In the genomic region with DNA sequence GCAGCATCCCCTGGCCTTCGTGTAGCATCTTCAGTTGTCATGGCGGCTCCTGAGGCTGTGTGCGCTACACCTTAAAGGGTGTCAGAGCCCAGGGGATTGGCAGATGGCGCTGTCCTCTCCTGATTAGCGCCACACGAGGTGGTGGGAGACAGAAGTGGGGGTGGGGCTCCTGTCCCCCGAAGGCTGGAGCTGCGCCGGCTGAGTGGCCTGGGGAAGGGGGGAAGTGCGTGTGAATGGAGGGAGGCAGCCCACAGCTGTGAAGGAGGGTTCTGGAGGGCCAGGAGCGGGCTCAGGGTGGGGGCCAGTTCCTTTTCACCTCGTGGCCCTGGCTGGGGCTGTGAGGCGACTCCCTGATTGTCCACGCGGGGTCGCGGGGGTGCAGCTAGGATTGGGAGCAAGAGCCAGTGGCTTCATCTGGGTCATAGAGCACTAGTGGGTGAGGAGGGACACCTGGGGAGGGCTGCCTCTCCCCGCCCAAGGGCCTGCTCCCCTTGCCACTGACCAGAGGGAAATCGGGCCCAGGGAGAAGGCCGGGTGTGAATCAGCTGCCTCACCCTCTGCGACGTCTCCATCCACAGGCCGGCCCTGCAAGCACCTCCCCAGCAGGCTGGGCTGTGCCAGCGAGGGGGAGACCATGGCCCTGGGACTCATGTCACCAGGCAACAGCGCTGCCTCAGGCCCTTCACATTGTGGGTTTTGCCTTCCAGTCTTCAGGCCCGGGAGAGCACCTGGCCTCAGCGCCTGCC, we compare ENCODE assay signal across 11 cellular contexts. TPM values are rescaled to one million over a fixed set of nuclear protein-coding genes. Genes with fewer than 3 reads are reported as not detected.
DNase-seq lines count a peak whose midpoint lies in the region; ATAC-seq and TF ChIP-seq lines count a peak whose summit lies in the region.
"Had no signal": no experiment of that assay in that cellular context is flagged by ENCODE, and none has a peak within 500 bp of the region (broad histone marks: within the 10 kb centered on the region; RNA-seq: fewer than 3 reads in every experiment).

No MANE protein-coding gene starts in this region.

- peak; percentile 69 for DNase-seq in SK-N-SH
- peak; percentile 75 for DNase-seq in NCI-H2196 (lab: John Stamatoyannopoulos, UW; ENCODE audit: unreplicated experiment)
- DNase-seq in astrocyte of the hippocampus (ENCODE audit: low read depth, low spot score): peak; percentile 52
- no peak for DNase-seq in upper lobe of right lung
- no peak for DNase-seq in COR-L47 (lab: John Stamatoyannopoulos, UW)
- DNase-seq in GM13977 (ENCODE audit: low spot score): no peak
- no peak for DNase-seq in activated naive CD4-positive, alpha-beta T cell treated with anti-CD3 and anti-CD28 coated beads, Interleukin-2, amount 50 U/mL, for 72 hours (ENCODE audit: low spot score in 2 of 2)
- DNase-seq: activated naive CD4-positive, alpha-beta T cell treated with anti-CD3 and anti-CD28 coated beads, Interleukin-2, amount 50 U/mL, for 16 hours; stimulated activated CD4-positive, alpha-beta T cell treated with anti-CD3 and anti-CD28 coated beads, Interleukin-4, amount 100 ng/mL, for 1 hour; stimulated activated naive CD4-positive, alpha-beta T cell had no signal

- 85% methylated on average over 27 of the region's 27 CpGs for WGBS in SK-N-SH (ENCODE audit: low lambda C conversion rate)

- H3K9me2 ChIP-seq in SK-N-SH: no peaks in the 10 kb centered on the region

- H3F3A ChIP-seq in SK-N-SH (replicated peaks; ENCODE audit: insufficient read depth): peaks cover 7% of the 10 kb centered on the region

- peak; percentile 13; the same call in 1 of the 2 replicates for TF ChIP-seq RAD21 in SK-N-SH (IDR thresholded peaks at IDR 0.05; ENCODE audit: low read length)

- intact Hi-C loops in upper lobe of right lung (cut with DNase I): no loop called here

- ATAC-seq in SK-N-SH treated with all-trans-retinoic acid at 6 μM for 48 hours (no peak), upper lobe of right lung (peak; percentile 58)
- ATAC-seq in activated naive CD4-positive, alpha-beta T cell treated with anti-CD3 and anti-CD28 coated beads, Interleukin-2, amount 50 U/mL, for 72 hours: no peak

- no peak overlapping the region for H3K4me3 ChIP-seq in SK-N-SH (ENCODE audit: low read depth in 2 of 2, low read length in 1 of 2)
- no peak overlapping the region for H3K4me3 ChIP-seq in upper lobe of right lung

- no peak overlapping the region for H3K9ac ChIP-seq in SK-N-SH

- H3K36me3 ChIP-seq in SK-N-SH (replicated peaks in 1 of 2; ENCODE audit: control insufficient read depth in 1 of 2, insufficient read depth in 2 of 2, low read length in 1 of 2) (no peaks in the 10 kb centered on the region), upper lobe of right lung (no peaks in the 10 kb centered on the region)

- H2AFZ ChIP-seq in SK-N-SH (ENCODE audit: low read depth): no peak overlapping the region

- POLR2A ChIA-PET in SK-N-SH (lab: Yijun Ruan, JAX): no interaction called here

- peaks cover 9% of the 10 kb centered on the region; the same call in 1 of the 2 replicates for H3K79me2 ChIP-seq in SK-N-SH (ENCODE audit: insufficient read depth)

- H3K27ac ChIP-seq in SK-N-SH (ENCODE audit: low read depth in 2 of 2, low read length in 1 of 2) (no peak overlapping the region), upper lobe of right lung (no peak overlapping the region)

- no peaks in the 10 kb centered on the region for H3K9me3 Mint-ChIP-seq in activated naive CD4-positive, alpha-beta T cell treated with anti-CD3 and anti-CD28 coated beads, Interleukin-2, amount 50 U/mL, for 72 hours

- in situ Hi-C loops in GM13977 (cut with MboI; ENCODE audit: low pct_unique_long_range_greater_than_20kb, low sequenced_read_pairs, unreplicated experiment): no loop called here

- CTCF ChIA-PET in SK-N-SH (lab: Yijun Ruan, JAX): interaction anchor here (0.8 to 8.0 kb wide), 11 partner anchors 8 to 192 kb away, joined by 3 to 41 read pairs (median 4); no protein-coding TSS in a partner anchor

- H4K20me1 ChIP-seq in SK-N-SH (ENCODE audit: insufficient read depth): peaks cover 17% of the 10 kb centered on the region

- no peak overlapping the region for H3K4me2 ChIP-seq in SK-N-SH

- H3K36me3 Mint-ChIP-seq in activated naive CD4-positive, alpha-beta T cell treated with anti-CD3 and anti-CD28 coated beads, Interleukin-2, amount 50 U/mL, for 72 hours: no peaks in the 10 kb centered on the region

- H3K27me3 ChIP-seq in SK-N-SH (ENCODE audit: insufficient read depth): no peaks in the 10 kb centered on the region
- no peaks in the 10 kb centered on the region for H3K27me3 ChIP-seq in upper lobe of right lung

- TF ChIP-seq EP300 in SK-N-SH (IDR thresholded peaks at IDR 0.05; ENCODE audit: borderline replicate concordance in 1 of 2, low read depth in 1 of 2, low read length in 1 of 2): no peak

- H3K9me3 ChIP-seq in SK-N-SH: no peaks in the 10 kb centered on the region
- H3K9me3 ChIP-seq in upper lobe of right lung: no peaks in the 10 kb centered on the region

- H3K4me1 ChIP-seq in SK-N-SH (ENCODE audit: control insufficient read depth in 1 of 2, insufficient read depth in 2 of 2, low read depth in 1 of 2, low read length in 1 of 2) (peaks cover 14 to 31% of the 10 kb centered on the region in 2 experiments; a peak in 3 of 4 replicates), upper lobe of right lung (peaks cover 36% of the 10 kb centered on the region)

- no peak overlapping the region for H3K27ac Mint-ChIP-seq in activated naive CD4-positive, alpha-beta T cell treated with anti-CD3 and anti-CD28 coated beads, Interleukin-2, amount 50 U/mL, for 72 hours

- no peak for TF ChIP-seq CTCF in SK-N-SH (IDR thresholded peaks at IDR 0.05)
- TF ChIP-seq CTCF in upper lobe of right lung (IDR thresholded peaks at IDR 0.05): no peak
- TF ChIP-seq CTCF in GM13977 (IDR thresholded peaks at IDR 0.05; ENCODE audit: extremely low read depth, insufficient read depth, missing control alignments): no peak

TF ChIP-seq in SK-N-SH, 30 proteins besides CTCF, POLR2A, EP300 and RAD21 (continues in another document):
- TF ChIP-seq EZH2phosphoT487 (IDR thresholded peaks at IDR 0.05; ENCODE audit: borderline replicate concordance, low read depth) (no peak), TAF1 (IDR thresholded peaks at IDR 0.05; ENCODE audit: borderline replicate concordance, low read depth, low read length) (no peak), TCF12 (IDR thresholded peaks at IDR 0.05) (no peak)
- TF ChIP-seq, protein P1, sequence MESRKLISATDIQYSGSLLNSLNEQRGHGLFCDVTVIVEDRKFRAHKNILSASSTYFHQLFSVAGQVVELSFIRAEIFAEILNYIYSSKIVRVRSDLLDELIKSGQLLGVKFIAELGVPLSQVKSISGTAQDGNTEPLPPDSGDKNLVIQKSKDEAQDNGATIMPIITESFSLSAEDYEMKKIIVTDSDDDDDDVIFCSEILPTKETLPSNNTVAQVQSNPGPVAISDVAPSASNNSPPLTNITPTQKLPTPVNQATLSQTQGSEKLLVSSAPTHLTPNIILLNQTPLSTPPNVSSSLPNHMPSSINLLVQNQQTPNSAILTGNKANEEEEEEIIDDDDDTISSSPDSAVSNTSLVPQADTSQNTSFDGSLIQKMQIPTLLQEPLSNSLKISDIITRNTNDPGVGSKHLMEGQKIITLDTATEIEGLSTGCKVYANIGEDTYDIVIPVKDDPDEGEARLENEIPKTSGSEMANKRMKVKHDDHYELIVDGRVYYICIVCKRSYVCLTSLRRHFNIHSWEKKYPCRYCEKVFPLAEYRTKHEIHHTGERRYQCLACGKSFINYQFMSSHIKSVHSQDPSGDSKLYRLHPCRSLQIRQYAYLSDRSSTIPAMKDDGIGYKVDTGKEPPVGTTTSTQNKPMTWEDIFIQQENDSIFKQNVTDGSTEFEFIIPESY (IDR thresholded peaks at IDR 0.05; ENCODE audit: borderline replicate concordance, low read depth): no peak
- TF ChIP-seq, protein P2, sequence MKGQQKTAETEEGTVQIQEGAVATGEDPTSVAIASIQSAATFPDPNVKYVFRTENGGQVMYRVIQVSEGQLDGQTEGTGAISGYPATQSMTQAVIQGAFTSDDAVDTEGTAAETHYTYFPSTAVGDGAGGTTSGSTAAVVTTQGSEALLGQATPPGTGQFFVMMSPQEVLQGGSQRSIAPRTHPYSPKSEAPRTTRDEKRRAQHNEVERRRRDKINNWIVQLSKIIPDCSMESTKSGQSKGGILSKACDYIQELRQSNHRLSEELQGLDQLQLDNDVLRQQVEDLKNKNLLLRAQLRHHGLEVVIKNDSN (IDR thresholded peaks at IDR 0.05; ENCODE audit: borderline replicate concordance, low read depth): no peak

TF ChIP-seq in SK-N-SH treated with all-trans-retinoic acid at 6 μM for 48 hours, 23 proteins besides CTCF, POLR2A, EP300 and RAD21:
- TF ChIP-seq TOX (CRISPR knock-in tag; IDR thresholded peaks at IDR 0.05; ENCODE audit: borderline replicate concordance) (no peak), BACH2 (CRISPR knock-in tag; IDR thresholded peaks at IDR 0.05; ENCODE audit: borderline replicate concordance) (no peak)

RNA-seq across cellular contexts. Expression of a gene that starts 14.1 kb away (rescaled TPM):
- polyA plus RNA-seq in SK-N-SH (2012; rRNA removed): 3.6 and 6.4 TPM in 2 replicates
- 1.4 and 4.3 TPM in 2 replicates for polyA plus RNA-seq in SK-N-SH (2012; cell fraction: cytosol; rRNA removed)
- polyA plus RNA-seq in SK-N-SH (2012; cell fraction: nucleus; rRNA removed): 27.3 and 28.3 TPM in 2 replicates
- total RNA-seq in upper lobe of right lung: 23.3 TPM
- under 1 TPM in 1 of 2 donors, not detected in 1; 0.16 TPM for total RNA-seq in activated naive CD4-positive, alpha-beta T cell treated with anti-CD3 and anti-CD28 coated beads, Interleukin-2, amount 50 U/mL, for 72 hours

Comparison
In these comparisons a context has a peak if more than half of its experiments do, and no peak if none do; other contexts are left out.
1. DNase-seq: peak in SK-N-SH (single experiment), NCI-H2196 (single experiment) and astrocyte of the hippocampus (single experiment); none in upper lobe of right lung (single experiment), COR-L47 (single experiment), GM13977 (single experiment) and activated naive CD4-positive, alpha-beta T cell treated with anti-CD3 and anti-CD28 coated beads, Interleukin-2, amount 50 U/mL, for 72 hours (0 of 2).
2. RNA of a gene that starts 14.1 kb away (total RNA-seq): 23.3 TPM in upper lobe of right lung (single experiment); 0.16 TPM in activated naive CD4-positive, alpha-beta T cell treated with anti-CD3 and anti-CD28 coated beads, Interleukin-2, amount 50 U/mL, for 72 hours; every median in the first group is over 10 times any median in the second.